12 cellular contexts compared by ENCODE assay signal in the genomic region with DNA sequence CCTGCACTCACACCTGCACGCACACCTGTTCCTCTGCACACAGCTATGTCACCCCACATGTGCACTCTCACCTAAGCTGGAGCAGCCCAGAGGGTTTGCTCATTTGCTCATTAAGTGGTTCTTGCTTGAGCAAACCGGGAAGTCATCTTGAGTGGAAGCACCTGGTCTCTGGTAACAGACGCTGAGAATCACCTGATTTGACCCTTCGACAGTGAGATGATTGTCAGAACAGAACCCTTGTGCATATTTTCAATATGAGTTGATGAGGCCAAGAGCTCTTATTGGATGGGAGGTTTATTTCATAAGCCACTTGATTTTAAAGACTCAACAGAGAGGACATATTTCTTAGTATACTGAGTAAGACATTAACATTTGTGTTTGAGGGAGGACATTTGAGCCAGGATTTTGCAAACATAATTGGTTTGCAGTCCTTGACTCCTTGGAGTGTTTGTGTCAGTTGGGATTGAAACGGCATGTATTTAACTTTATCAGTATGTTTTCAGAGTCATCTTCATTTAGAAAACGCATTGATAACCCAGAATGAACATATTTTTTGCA. TPM values are rescaled to one million over a fixed set of nuclear protein-coding genes. Genes with fewer than 3 reads are reported as not detected.
A peak's percentile ranks its signal among the peaks of the same experiment; 100 is the strongest.
DNase-seq lines count a peak whose midpoint lies in the region; ATAC-seq and TF ChIP-seq lines count a peak whose summit lies in the region.
"Had no signal": no experiment of that assay in that cellular context is flagged by ENCODE, and none has a peak within 500 bp of the region (broad histone marks: within the 10 kb centered on the region; RNA-seq: fewer than 3 reads in every experiment).

No MANE protein-coding gene starts in this region.

- no peak overlapping the region for H3K4me3 ChIP-seq in heart right ventricle
- H3K4me3 ChIP-seq: left ventricle myocardium inferior, SJSA1 had no signal

- no peak overlapping the region for H3K4me3 Mint-ChIP-seq in stimulated activated naive CD8-positive, alpha-beta T cell treated with anti-CD3 and anti-CD28 coated beads, Interleukin-15, Interleukin-2, amounts not matched to agents 100 ng/mL and 50 ng/mL, for 24 hours
- peak overlapping the region; percentile 4 for H3K4me3 Mint-ChIP-seq in glutamatergic neuron (ENCODE audit: unreplicated experiment)
- H3K4me3 Mint-ChIP-seq: CD4-positive, alpha-beta T cell had no signal

- no peak for ATAC-seq in stimulated activated naive CD8-positive, alpha-beta T cell treated with anti-CD3 and anti-CD28 coated beads, Interleukin-15, Interleukin-2, amounts not matched to agents 100 U/mL and 50 U/mL, for 24 hours
- ATAC-seq in HG03175 (IDR thresholded peaks at IDR 0.05; ENCODE audit: unreplicated experiment) (no peak), heart right ventricle (no peak)

- TF ChIP-seq CTCF in glutamatergic neuron (IDR thresholded peaks at IDR 0.05; ENCODE audit: partially characterized antibody, unreplicated experiment) (no peak), heart right ventricle (IDR thresholded peaks at IDR 0.05) (no peak)

- DNase-seq in stimulated activated naive CD8-positive, alpha-beta T cell treated with anti-CD3 and anti-CD28 coated beads, Interleukin-15, Interleukin-2, amounts not matched to agents 100 U/mL and 50 U/mL, for 24 hours: no peak
- peak; percentile 95 for DNase-seq in NCI-H510A treated with DMSO at 0.1 percent for 48 hours (lab: John Stamatoyannopoulos, UW)
- DNase-seq in glutamatergic neuron: no peak
- DNase-seq in NCI-H446 treated with DMSO at 0.1 percent for 48 hours (lab: John Stamatoyannopoulos, UW): no peak
- no peak for DNase-seq in kidney glomerular epithelial cell (lab: John Stamatoyannopoulos, UW)
- DNase-seq in heart right ventricle: no peak
- DNase-seq: CD4-positive, alpha-beta T cell; Kasumi-1; left ventricle myocardium inferior had no signal

- H3K9me3 Mint-ChIP-seq in stimulated activated naive CD8-positive, alpha-beta T cell treated with anti-CD3 and anti-CD28 coated beads, Interleukin-15, Interleukin-2, amounts not matched to agents 100 ng/mL and 50 ng/mL, for 24 hours: no peaks in the 10 kb centered on the region
- peaks cover 12% of the 10 kb centered on the region for H3K9me3 Mint-ChIP-seq in glutamatergic neuron (ENCODE audit: unreplicated experiment)
- H3K9me3 Mint-ChIP-seq: CD4-positive, alpha-beta T cell had no signal

- H3K4me1 Mint-ChIP-seq in stimulated activated naive CD8-positive, alpha-beta T cell treated with anti-CD3 and anti-CD28 coated beads, Interleukin-15, Interleukin-2, amounts not matched to agents 100 ng/mL and 50 ng/mL, for 24 hours (ENCODE audit: low read depth): no peaks in the 10 kb centered on the region
- H3K4me1 Mint-ChIP-seq in glutamatergic neuron (ENCODE audit: low read depth, unreplicated experiment): peaks cover 4% of the 10 kb centered on the region

- intact Hi-C loops in heart right ventricle (cut with DNase I): no loop called here

- H3K27ac ChIP-seq in heart right ventricle: no peak overlapping the region
- H3K27ac ChIP-seq: left ventricle myocardium inferior, SJSA1 had no signal

- H3K36me3 Mint-ChIP-seq in stimulated activated naive CD8-positive, alpha-beta T cell treated with anti-CD3 and anti-CD28 coated beads, Interleukin-15, Interleukin-2, amounts not matched to agents 100 ng/mL and 50 ng/mL, for 24 hours (ENCODE audit: low read depth): no peaks in the 10 kb centered on the region
- H3K36me3 Mint-ChIP-seq in glutamatergic neuron (ENCODE audit: unreplicated experiment): no peaks in the 10 kb centered on the region

- H3K27me3 Mint-ChIP-seq in stimulated activated naive CD8-positive, alpha-beta T cell treated with anti-CD3 and anti-CD28 coated beads, Interleukin-15, Interleukin-2, amounts not matched to agents 100 ng/mL and 50 ng/mL, for 24 hours: peaks cover 3% of the 10 kb centered on the region
- H3K27me3 Mint-ChIP-seq in glutamatergic neuron (ENCODE audit: unreplicated experiment): peaks cover 7% of the 10 kb centered on the region
- H3K27me3 Mint-ChIP-seq: CD4-positive, alpha-beta T cell had no signal

- WGBS in heart right ventricle, 2 donors: 63 to 69% methylated on average over 6 of the region's 6 CpGs

- peaks cover 0 to 4% (median 0%) of the 10 kb centered on the region in 7 donors for H3K27me3 ChIP-seq in heart right ventricle

- no peaks in the 10 kb centered on the region for H3K9me3 ChIP-seq in heart right ventricle
- H3K9me3 ChIP-seq: left ventricle myocardium inferior, SJSA1 had no signal

- H3K36me3 ChIP-seq in heart right ventricle: no peaks in the 10 kb centered on the region
- H3K36me3 ChIP-seq: left ventricle myocardium inferior, SJSA1 had no signal

- peaks cover 0 to 16% (median 3%) of the 10 kb centered on the region in 9 donors for H3K4me1 ChIP-seq in heart right ventricle
- H3K4me1 ChIP-seq: SJSA1 had no signal

- H3K27ac Mint-ChIP-seq in stimulated activated naive CD8-positive, alpha-beta T cell treated with anti-CD3 and anti-CD28 coated beads, Interleukin-15, Interleukin-2, amounts not matched to agents 100 ng/mL and 50 ng/mL, for 24 hours: peak overlapping the region; percentile 65
- no peak overlapping the region for H3K27ac Mint-ChIP-seq in glutamatergic neuron (ENCODE audit: unreplicated experiment)
- H3K27ac Mint-ChIP-seq: CD4-positive, alpha-beta T cell had no signal

RNA-seq across cellular contexts. Expression of a gene that starts 22.1 kb away (rescaled TPM):
- total RNA-seq in glutamatergic neuron (ENCODE audit: unreplicated experiment): 113 TPM
- 10 to 100 TPM in 3 of 10 donors, 1 to 10 TPM in 7; 5.6 to 25.5 (median 8.9) TPM for total RNA-seq in heart right ventricle
- 10 to 100 TPM; 14.8 to 23.8 TPM for polyA plus RNA-seq in heart right ventricle
